8 cellular contexts compared by ENCODE assay signal in genomic region chr6:47733879-47734558, GRCh38.
DNase-seq lines count a peak whose midpoint lies in the region; ATAC-seq and TF ChIP-seq lines count a peak whose summit lies in the region.

No MANE protein-coding gene starts in this region.

- DNase-seq in NOMO-1 treated with DMSO at 0.1 percent for 48 hours (lab: John Stamatoyannopoulos, UW; ENCODE audit: unreplicated experiment) (peak; percentile 13), NOMO-1 treated with dmso at 0.1 percent for 144 hours (lab: John Stamatoyannopoulos, UW; ENCODE audit: unreplicated experiment) (no peak), NCI-H345 treated with DMSO at 0.1 percent for 48 hours (lab: John Stamatoyannopoulos, UW; ENCODE audit: unreplicated experiment) (peak; percentile 0), fibroblast of mammary gland (ENCODE audit: low read depth) (peak; percentile 19), NCI-H1048 (lab: John Stamatoyannopoulos, UW) (no peak)

- TF ChIP-seq CTCF in fibroblast of mammary gland (conservative IDR thresholded peaks at IDR 0.05; ENCODE audit: control insufficient read depth, insufficient read depth, low read depth, low read length): peak; percentile 11

- no peak overlapping the region for H3K4me3 ChIP-seq in fibroblast of mammary gland (ENCODE audit: control insufficient read depth, low read depth, low read length)

- peak; percentile 75 for ATAC-seq in HG02642 (IDR thresholded peaks at IDR 0.05; ENCODE audit: poor library complexity, unreplicated experiment)
- ATAC-seq in GM18873 (IDR thresholded peaks at IDR 0.05; ENCODE audit: low FRiP score, unreplicated experiment): no peak
- no peak for ATAC-seq in HG03097 (IDR thresholded peaks at IDR 0.05; ENCODE audit: low FRiP score, unreplicated experiment)

Comparison
In these comparisons a context has a peak if more than half of its experiments do, and no peak if none do; other contexts are left out.
1. DNase-seq: peak in NOMO-1 treated with DMSO at 0.1 percent for 48 hours (single experiment), NCI-H345 treated with DMSO at 0.1 percent for 48 hours (single experiment) and fibroblast of mammary gland (single experiment); none in NOMO-1 treated with dmso at 0.1 percent for 144 hours (single experiment) and NCI-H1048 (single experiment).